In genomic region chr2:182020319-182021055, GRCh38 we compare ENCODE assay signal across 15 cellular contexts. TPM values are rescaled to one million over a fixed set of nuclear protein-coding genes. Genes with fewer than 3 reads are reported as not detected.
A peak's percentile ranks its signal among the peaks of the same experiment; 100 is the strongest.
DNase-seq lines count a peak whose midpoint lies in the region; ATAC-seq and TF ChIP-seq lines count a peak whose summit lies in the region.
"Had no signal": no experiment of that assay in that cellular context is flagged by ENCODE, and none has a peak within 500 bp of the region (broad histone marks: within the 10 kb centered on the region; RNA-seq: fewer than 3 reads in every experiment).

No MANE protein-coding gene starts in this region.

- H3K27me3 Mint-ChIP-seq in activated T-cell treated with anti-CD3 and anti-CD28 coated beads, Interleukin-2, amount 50 U/mL, for 72 hours (ENCODE audit: low read depth): peaks cover 4% of the 10 kb centered on the region

- no peaks in the 10 kb centered on the region for H3K4me1 Mint-ChIP-seq in activated T-cell treated with anti-CD3 and anti-CD28 coated beads, Interleukin-2, amount 50 U/mL, for 72 hours (ENCODE audit: low read depth)

- peak; percentile 31 for DNase-seq in AG09319 (ENCODE audit: extremely low read depth, low read depth)
- DNase-seq in NCI-H345 (lab: John Stamatoyannopoulos, UW): peak; percentile 28
- peak; percentile 48 for DNase-seq in fibroblast of mammary gland (ENCODE audit: low read depth)
- DNase-seq in NCI-H82 (lab: John Stamatoyannopoulos, UW): no peak
- no peak for DNase-seq in NCI-H2196 treated with DMSO at 0.1 percent for 48 hours (lab: John Stamatoyannopoulos, UW; ENCODE audit: unreplicated experiment)
- DNase-seq in AG20443 (ENCODE audit: low spot score): no peak
- no peak for DNase-seq in activated T-cell treated with anti-CD3 and anti-CD28 coated beads, Interleukin-2, amount 50 U/mL, for 72 hours
- DNase-seq: amygdala; BE2C; KG1; left colon; pancreas; stimulated activated CD4-positive, alpha-beta T cell treated with anti-CD3 and anti-CD28 coated beads, Interleukin-4, amount 100 ng/mL, for 4 hours had no signal

- no peak overlapping the region for H3K27ac Mint-ChIP-seq in activated T-cell treated with anti-CD3 and anti-CD28 coated beads, Interleukin-2, amount 50 U/mL, for 72 hours

- peaks cover 0 to 3% of the 10 kb centered on the region in 2 donors for H3K36me3 Mint-ChIP-seq in activated T-cell treated with anti-CD3 and anti-CD28 coated beads, Interleukin-2, amount 50 U/mL, for 72 hours (ENCODE audit: insufficient read depth in 2 of 2)

- peaks cover 3 to 4% of the 10 kb centered on the region in 2 donors for H3K9me3 Mint-ChIP-seq in activated T-cell treated with anti-CD3 and anti-CD28 coated beads, Interleukin-2, amount 50 U/mL, for 72 hours

- no peak overlapping the region for H3K4me3 Mint-ChIP-seq in activated T-cell treated with anti-CD3 and anti-CD28 coated beads, Interleukin-2, amount 50 U/mL, for 72 hours

- no peak overlapping the region for H3K4me3 ChIP-seq in fibroblast of mammary gland (ENCODE audit: control insufficient read depth, low read depth, low read length)
- H3K4me3 ChIP-seq: pancreas, suprapubic skin had no signal

- no peak for TF ChIP-seq CTCF in AG09319 (IDR thresholded peaks at IDR 0.05; ENCODE audit: low read depth, low read length)
- no peak for TF ChIP-seq CTCF in fibroblast of mammary gland (conservative IDR thresholded peaks at IDR 0.05; ENCODE audit: control insufficient read depth, insufficient read depth, low read depth, low read length)

- ATAC-seq in GM19463 (IDR thresholded peaks at IDR 0.05; ENCODE audit: unreplicated experiment): peak; percentile 76
- no peak for ATAC-seq in activated T-cell treated with anti-CD3 and anti-CD28 coated beads, Interleukin-2, amount 50 U/mL, for 72 hours (replicated peaks in 1 of 2)
- ATAC-seq: left colon, pancreas had no signal

RNA-seq across cellular contexts. Expression of gene PPP1R1C, which starts 34.8 kb away (rescaled TPM):
- not detected for total RNA-seq in activated T-cell treated with anti-CD3 and anti-CD28 coated beads, Interleukin-2, amount 50 U/mL, for 72 hours

Comparison
In these comparisons a context has a peak if more than half of its experiments do, and no peak if none do; other contexts are left out.
1. DNase-seq: peak in AG09319 (single experiment), NCI-H345 (single experiment) and fibroblast of mammary gland (single experiment); none in NCI-H82 (single experiment), NCI-H2196 treated with DMSO at 0.1 percent for 48 hours (single experiment), AG20443 (single experiment) and activated T-cell treated with anti-CD3 and anti-CD28 coated beads, Interleukin-2, amount 50 U/mL, for 72 hours (0 of 2).